8 cellular contexts compared by ENCODE assay signal in the genomic region with DNA sequence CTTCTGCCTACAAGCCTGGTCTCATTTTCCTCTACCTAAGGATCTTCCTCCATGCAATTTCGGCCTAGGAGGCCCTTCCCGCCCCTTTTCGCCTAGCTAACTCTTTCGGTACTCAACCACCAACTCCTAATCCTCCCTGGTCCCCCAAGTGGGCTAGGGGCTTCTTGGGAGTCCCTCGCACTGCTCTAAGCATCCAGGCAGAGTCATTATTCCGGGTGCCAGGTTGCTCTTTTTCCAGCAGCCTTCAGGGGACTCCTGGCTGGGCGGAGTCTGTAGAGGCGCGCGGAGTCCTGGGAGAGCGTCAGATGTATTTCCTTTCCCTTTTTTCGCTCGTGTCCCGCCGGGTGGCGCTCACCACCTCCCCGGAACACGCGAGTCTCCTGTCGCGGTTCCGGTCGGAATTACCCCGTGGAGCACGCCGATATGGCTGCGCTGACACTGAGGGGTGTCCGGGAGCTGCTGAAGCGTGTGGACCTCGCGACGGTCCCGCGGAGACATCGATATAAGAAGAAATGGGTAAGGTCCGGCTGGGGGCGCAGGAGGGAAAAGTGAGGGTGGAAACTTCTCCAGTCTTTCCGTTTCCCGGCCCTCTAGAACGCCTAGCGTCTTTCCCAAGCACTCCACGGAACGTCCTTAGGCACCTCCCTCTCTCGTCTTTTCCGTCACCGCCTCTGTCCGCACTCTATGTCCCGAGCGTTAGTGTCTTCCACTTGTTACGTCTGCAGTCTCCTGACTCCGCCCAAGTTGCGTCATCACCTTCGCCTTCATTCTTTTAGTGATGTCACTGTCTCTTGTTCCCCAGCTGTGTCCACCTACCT. TPM values are rescaled to one million over a fixed set of nuclear protein-coding genes. Genes with fewer than 3 reads are reported as not detected.
DNase-seq lines count a peak whose midpoint lies in the region; ATAC-seq and TF ChIP-seq lines count a peak whose summit lies in the region.

TSS of gene NSUN4 (plus strand) at position 404 of the 818 bp plus-strand sequence. CDS start at position 424, 20 bp downstream.

- no peaks in the 10 kb centered on the region for H3K27me3 ChIP-seq in thymus (ENCODE audit: control insufficient read depth, insufficient read depth)

- peak; percentile 84 for ATAC-seq in HG02588 (IDR thresholded peaks at IDR 0.05; ENCODE audit: unreplicated experiment)

- peaks cover 6% of the 10 kb centered on the region for H3K4me1 ChIP-seq in thymus (ENCODE audit: control insufficient read depth, insufficient read depth, low read length)

- peak within 1 kb of the TSS; percentile 99 for H3K27ac Mint-ChIP-seq in activated naive CD8-positive, alpha-beta T cell treated with anti-CD3 and anti-CD28 coated beads for 36 hours
- peak within 1 kb of the TSS; percentile 100 for H3K27ac Mint-ChIP-seq in glutamatergic neuron (ENCODE audit: unreplicated experiment)
- peak within 1 kb of the TSS; percentile 100 for H3K27ac Mint-ChIP-seq in osteocyte (ENCODE audit: unreplicated experiment)

- peak within 1 kb of the TSS; percentile 99 for H3K4me3 Mint-ChIP-seq in activated naive CD8-positive, alpha-beta T cell treated with anti-CD3 and anti-CD28 coated beads for 36 hours
- H3K4me3 Mint-ChIP-seq in glutamatergic neuron (ENCODE audit: unreplicated experiment) (peak within 1 kb of the TSS; percentile 100), osteocyte (ENCODE audit: unreplicated experiment) (peak within 1 kb of the TSS; percentile 99)

- H3K4me1 Mint-ChIP-seq in activated naive CD8-positive, alpha-beta T cell treated with anti-CD3 and anti-CD28 coated beads for 36 hours, result peaks cover 37% of the 10 kb centered on the region
- H3K4me1 Mint-ChIP-seq in glutamatergic neuron (ENCODE audit: low read depth, unreplicated experiment) (peaks cover 14% of the 10 kb centered on the region), osteocyte (ENCODE audit: unreplicated experiment) (peaks cover 32% of the 10 kb centered on the region)

- H3K4me3 ChIP-seq in thymus (ENCODE audit: low read length), result peak within 1 kb of the TSS; percentile 63

- H3K36me3 Mint-ChIP-seq in activated naive CD8-positive, alpha-beta T cell treated with anti-CD3 and anti-CD28 coated beads for 36 hours, result peaks cover 23% of the 10 kb centered on the region
- no peaks in the 10 kb centered on the region for H3K36me3 Mint-ChIP-seq in glutamatergic neuron (ENCODE audit: unreplicated experiment)
- H3K36me3 Mint-ChIP-seq in osteocyte (ENCODE audit: unreplicated experiment), result peaks cover 10% of the 10 kb centered on the region

- no peaks in the 10 kb centered on the region for H3K9me3 ChIP-seq in thymus (ENCODE audit: control insufficient read depth)

- peaks cover 13% of the 10 kb centered on the region for H3K36me3 ChIP-seq in thymus (ENCODE audit: control insufficient read depth, insufficient read depth)

- H3K9me3 Mint-ChIP-seq in activated naive CD8-positive, alpha-beta T cell treated with anti-CD3 and anti-CD28 coated beads for 36 hours, result no peaks in the 10 kb centered on the region
- H3K9me3 Mint-ChIP-seq in glutamatergic neuron (ENCODE audit: unreplicated experiment) (peaks cover 7% of the 10 kb centered on the region), osteocyte (ENCODE audit: unreplicated experiment) (no peaks in the 10 kb centered on the region)

- peak within 1 kb of the TSS; percentile 93 for H3K27ac ChIP-seq in thymus (ENCODE audit: low read depth)

- DNase-seq in GM10266 (ENCODE audit: extremely low spot score), result peak; percentile 69
- peak; percentile 82 for DNase-seq in NCI-H1092 (lab: John Stamatoyannopoulos, UW)
- DNase-seq in SKM-1 treated with dmso at 0.1 percent for 144 hours (lab: John Stamatoyannopoulos, UW; ENCODE audit: unreplicated experiment), result peak; percentile 93
- DNase-seq in activated naive CD8-positive, alpha-beta T cell treated with anti-CD3 and anti-CD28 coated beads for 36 hours, result peak; percentile 87
- DNase-seq in glutamatergic neuron, result peak; percentile 86
- DNase-seq in osteocyte (ENCODE audit: extremely low spot score, unreplicated experiment), result peak; percentile 96

- WGBS in thymus, result under 1% methylated on average over 53 of the region's 53 CpGs

- TF ChIP-seq CTCF in GM10266 (IDR thresholded peaks at IDR 0.05; ENCODE audit: control insufficient read depth, insufficient read depth, low read depth, missing control alignments), result peak; percentile 83
- TF ChIP-seq CTCF in glutamatergic neuron (IDR thresholded peaks at IDR 0.05; ENCODE audit: partially characterized antibody, unreplicated experiment), result peak; percentile 50
- peak; percentile 73 for TF ChIP-seq CTCF in osteocyte (IDR thresholded peaks at IDR 0.05)

- H3K27me3 Mint-ChIP-seq in activated naive CD8-positive, alpha-beta T cell treated with anti-CD3 and anti-CD28 coated beads for 36 hours, result no peaks in the 10 kb centered on the region
- H3K27me3 Mint-ChIP-seq in glutamatergic neuron (ENCODE audit: unreplicated experiment), result peaks cover 12% of the 10 kb centered on the region
- H3K27me3 Mint-ChIP-seq in osteocyte (ENCODE audit: unreplicated experiment), result no peaks in the 10 kb centered on the region

RNA-seq across cellular contexts. Expression of gene NSUN4, which starts in this region (rescaled TPM):
- 10 to 100 TPM; 32.0 to 32.5 TPM for total RNA-seq in activated naive CD8-positive, alpha-beta T cell treated with anti-CD3 and anti-CD28 coated beads for 36 hours
- total RNA-seq in glutamatergic neuron (ENCODE audit: unreplicated experiment) (20.2 TPM), osteocyte (21.6 and 24.5 TPM in 2 replicates)
- 10.0 TPM for polyA plus RNA-seq in thymus

Comparison
In these comparisons a context has a peak if more than half of its experiments do, and no peak if none do; other contexts are left out.
1. Peak in every context shown above with its lines: DNase-seq, ATAC-seq, H3K4me3 ChIP-seq and H3K27ac ChIP-seq.